In the genomic region with DNA sequence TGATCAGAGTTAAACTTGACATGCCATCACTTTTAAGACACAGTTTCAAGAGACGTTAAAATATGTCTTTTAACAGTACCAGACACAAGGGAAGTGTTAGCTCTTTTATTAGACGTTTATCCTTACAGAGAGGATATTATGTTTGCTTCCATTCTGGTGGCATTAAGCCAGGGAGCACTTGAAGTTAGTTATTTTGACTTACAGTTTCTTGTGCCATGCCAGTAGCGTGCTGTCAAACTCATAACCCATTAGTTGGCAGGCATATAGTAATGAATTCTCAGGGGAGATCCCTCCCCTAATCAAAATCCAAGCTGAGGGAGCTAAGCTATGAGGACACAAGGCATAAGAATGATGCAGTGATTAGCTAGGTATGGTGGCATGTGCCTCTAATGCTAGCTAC, we compare ENCODE assay signal across 18 cellular contexts.
"Had no signal": no experiment of that assay in that cellular context is flagged by ENCODE, and none has a peak within 500 bp of the region (broad histone marks: within the 10 kb centered on the region; RNA-seq: fewer than 3 reads in every experiment).

No MANE protein-coding gene starts in this region.

- H3K9me3 Mint-ChIP-seq: activated naive CD8-positive, alpha-beta T cell treated with anti-CD3 and anti-CD28 coated beads, Interleukin-2, amount 10 ng/mL, durations not matched to agents 7 days and 5 days; endodermal cell; naive thymus-derived CD4-positive, alpha-beta T cell; stimulated activated naive B cell treated with anti-CD40 and anti-IgM and Interleukin-4, amounts not matched to agents 10 μg/mL and 1 μg/mL and 100 μg/mL, for 72 hours; T-helper 1 cell treated with Interleukin-12 subunit alpha and Interleukin-12 subunit beta and Interleukin-4 antibody, amounts not matched to agents 30 μg/mL and 1 μg/mL, for 36 hours had no signal

- H3K4me3 Mint-ChIP-seq: activated CD8-positive, alpha-beta memory T cell treated with anti-CD3 and anti-CD28 coated beads, Interleukin-2, amount 10 ng/mL, durations not matched to agents 7 days and 5 days; activated naive CD8-positive, alpha-beta T cell treated with anti-CD3 and anti-CD28 coated beads, Interleukin-2, amount 10 ng/mL, durations not matched to agents 7 days and 5 days; endodermal cell; naive thymus-derived CD4-positive, alpha-beta T cell; stimulated activated naive B cell treated with anti-CD40 and anti-IgM and Interleukin-4, amounts not matched to agents 10 μg/mL and 1 μg/mL and 100 μg/mL, for 72 hours; T-helper 1 cell treated with Interleukin-12 subunit alpha and Interleukin-12 subunit beta and Interleukin-4 antibody, amounts not matched to agents 30 μg/mL and 1 μg/mL, for 36 hours had no signal

- H3K79me2 ChIP-seq: parathyroid adenoma had no signal

- ATAC-seq: activated CD8-positive, alpha-beta memory T cell treated with anti-CD3 and anti-CD28 coated beads, Interleukin-2, amount 10 ng/mL, durations not matched to agents 7 days and 5 days; foreskin keratinocyte; mucosa of descending colon; naive thymus-derived CD4-positive, alpha-beta T cell; stimulated activated naive B cell treated with anti-CD40 and anti-IgM and Interleukin-4, amounts not matched to agents 10 μg/mL and 1 μg/mL and 100 μg/mL, for 72 hours had no signal

- H3K27ac ChIP-seq: cardiac muscle cell, foreskin keratinocyte, parathyroid adenoma, spleen, WERI-Rb-1 had no signal

- H3K27me3 Mint-ChIP-seq: activated CD8-positive, alpha-beta memory T cell treated with anti-CD3 and anti-CD28 coated beads, Interleukin-2, amount 10 ng/mL, durations not matched to agents 7 days and 5 days; activated naive CD8-positive, alpha-beta T cell treated with anti-CD3 and anti-CD28 coated beads, Interleukin-2, amount 10 ng/mL, durations not matched to agents 7 days and 5 days; naive thymus-derived CD4-positive, alpha-beta T cell; stimulated activated naive B cell treated with anti-CD40 and anti-IgM and Interleukin-4, amounts not matched to agents 10 μg/mL and 1 μg/mL and 100 μg/mL, for 72 hours had no signal

- H3K4me1 ChIP-seq: foreskin keratinocyte, parathyroid adenoma, spleen had no signal

- H3K27me3 ChIP-seq: cardiac muscle cell, foreskin keratinocyte, spleen had no signal

- H3K4me3 ChIP-seq: cardiac muscle cell, mucosa of descending colon, spleen had no signal

- DNase-seq: activated CD4-positive, alpha-beta T cell treated with anti-CD3 and anti-CD28 coated beads, Interleukin-2, amount 50 U/mL, for 4 hours; activated CD8-positive, alpha-beta memory T cell treated with anti-CD3 and anti-CD28 coated beads, Interleukin-2, amount 10 ng/mL, durations not matched to agents 7 days and 5 days; activated naive CD8-positive, alpha-beta T cell treated with anti-CD3 and anti-CD28 coated beads, Interleukin-2, amount 10 ng/mL, durations not matched to agents 7 days and 5 days; amygdala; endodermal cell; foreskin keratinocyte; glutamatergic neuron; hypothalamus; islet precursor cell; mucosa of descending colon; naive thymus-derived CD4-positive, alpha-beta T cell; spleen; stimulated activated CD4-positive, alpha-beta T cell treated with anti-CD3 and anti-CD28 coated beads, Interleukin-4, amount 100 ng/mL, for 4 hours; stimulated activated naive B cell treated with anti-CD40 and anti-IgM and Interleukin-4, amounts not matched to agents 10 μg/mL and 1 μg/mL and 100 μg/mL, for 72 hours; WERI-Rb-1 had no signal

- H3K4me1 Mint-ChIP-seq: activated CD8-positive, alpha-beta memory T cell treated with anti-CD3 and anti-CD28 coated beads, Interleukin-2, amount 10 ng/mL, durations not matched to agents 7 days and 5 days; activated naive CD8-positive, alpha-beta T cell treated with anti-CD3 and anti-CD28 coated beads, Interleukin-2, amount 10 ng/mL, durations not matched to agents 7 days and 5 days; endodermal cell; stimulated activated naive B cell treated with anti-CD40 and anti-IgM and Interleukin-4, amounts not matched to agents 10 μg/mL and 1 μg/mL and 100 μg/mL, for 72 hours had no signal

- H3K9me3 ChIP-seq: mucosa of descending colon, spleen had no signal

- H3K27ac Mint-ChIP-seq: activated CD8-positive, alpha-beta memory T cell treated with anti-CD3 and anti-CD28 coated beads, Interleukin-2, amount 10 ng/mL, durations not matched to agents 7 days and 5 days; activated naive CD8-positive, alpha-beta T cell treated with anti-CD3 and anti-CD28 coated beads, Interleukin-2, amount 10 ng/mL, durations not matched to agents 7 days and 5 days; endodermal cell; T-helper 1 cell treated with Interleukin-12 subunit alpha and Interleukin-12 subunit beta and Interleukin-4 antibody, amounts not matched to agents 30 μg/mL and 1 μg/mL, for 36 hours had no signal

- H2AFZ ChIP-seq: parathyroid adenoma had no signal
